5 cellular contexts compared by ENCODE assay signal in genomic region chr17:21612123-21613070, GRCh38.
DNase-seq lines count a peak whose midpoint lies in the region; TF ChIP-seq lines count a peak whose summit lies in the region.
"Not testable (repeated sequence)": the region's sequence is repeated elsewhere in the genome, so short reads cannot be mapped to it uniquely, and the experiment has no call there.

No MANE protein-coding gene starts in this region.

- H3K4me3 Mint-ChIP-seq in glutamatergic neuron (ENCODE audit: unreplicated experiment), result not testable (repeated sequence)

- not testable (repeated sequence) for H3K4me1 ChIP-seq in testis

- H3K9me3 ChIP-seq in testis, result not testable (repeated sequence)

- not testable (repeated sequence) for H3K27me3 Mint-ChIP-seq in glutamatergic neuron (ENCODE audit: unreplicated experiment)

- DNase-seq in G401 (ENCODE audit: low spot score), result peak; percentile 27
- peak; percentile 95 for DNase-seq in HT1080 (ENCODE audit: low read depth)
- DNase-seq in cerebellar cortex (ENCODE audit: low spot score), result peak; percentile 14
- not testable (repeated sequence) for DNase-seq in glutamatergic neuron
- DNase-seq in testis, result peak; percentile 74

- WGBS in testis, 2 donors, result 60 to 67% methylated on average over 26 to 28 of the region's 28 CpGs

- not testable (repeated sequence) for H3K36me3 ChIP-seq in testis (ENCODE audit: low read depth, missing control alignments)

- H3K27ac Mint-ChIP-seq in glutamatergic neuron (ENCODE audit: unreplicated experiment), result peak overlapping the region; percentile 55

- not testable (repeated sequence) for TF ChIP-seq POLR2A in testis (IDR thresholded peaks at IDR 0.05)

- not testable (repeated sequence) for H3K36me3 Mint-ChIP-seq in glutamatergic neuron (ENCODE audit: unreplicated experiment)

- H3K9me3 Mint-ChIP-seq in glutamatergic neuron (ENCODE audit: unreplicated experiment), result not testable (repeated sequence)

- not testable (repeated sequence) for H3K27me3 ChIP-seq in testis

- H3K4me3 ChIP-seq in testis, result peak overlapping the region; percentile 15 to 48

- intact Hi-C loops in testis (cut with DNase I; ENCODE audit: low total_unique reads), result not testable (repeated sequence)

- not testable (repeated sequence) for TF ChIP-seq CTCF in glutamatergic neuron (IDR thresholded peaks at IDR 0.05; ENCODE audit: partially characterized antibody, unreplicated experiment); testis (IDR thresholded peaks at IDR 0.05)

- H3K4me1 Mint-ChIP-seq in glutamatergic neuron (ENCODE audit: low read depth, unreplicated experiment), result not testable (repeated sequence)

- peak overlapping the region in 1 of 2 donors; percentile 24 for H3K27ac ChIP-seq in testis

- in situ Hi-C loops in G401 (cut with HindIII; ENCODE audit: low sequenced_read_pairs), result not testable (repeated sequence)
